Comparison of ENCODE assay signal across 7 cellular contexts in the genomic region with DNA sequence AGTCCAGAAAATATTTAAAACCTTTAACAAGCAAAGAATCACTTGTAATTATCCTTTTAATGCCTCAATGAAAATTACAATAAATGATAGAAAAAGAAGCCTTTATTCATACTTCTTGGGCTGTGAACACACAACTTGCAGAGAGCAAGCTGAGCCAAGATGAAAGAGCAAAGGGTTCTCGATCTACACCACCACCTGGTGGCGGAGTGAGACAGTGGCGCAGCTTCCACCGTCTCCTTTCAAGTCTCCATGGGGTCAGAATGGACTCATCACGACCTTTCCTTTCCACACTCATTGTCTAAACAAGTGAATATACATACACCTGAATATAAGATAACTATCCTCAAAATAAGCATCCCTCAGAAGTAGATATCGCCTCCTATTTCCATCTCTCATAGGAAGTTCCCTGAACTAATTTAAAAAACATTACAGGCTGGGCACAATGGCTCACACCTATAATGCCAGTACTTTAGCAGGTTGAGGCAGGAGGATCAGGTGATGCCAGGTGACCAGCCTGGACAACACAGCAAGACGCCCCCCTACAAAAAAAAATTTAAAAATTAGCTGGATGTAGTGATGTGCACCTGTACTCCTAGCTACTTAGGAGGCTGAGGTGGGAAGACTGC. TPM values are rescaled to one million over a fixed set of nuclear protein-coding genes. Genes with fewer than 3 reads are reported as not detected.
DNase-seq lines count a peak whose midpoint lies in the region; ATAC-seq and TF ChIP-seq lines count a peak whose summit lies in the region.

No MANE protein-coding gene starts in this region.

- no peaks in the 10 kb centered on the region for H3K36me3 ChIP-seq in OCI-LY3 (replicated peaks; ENCODE audit: low read depth, low read length)
- H3K36me3 ChIP-seq in vagina, result no peaks in the 10 kb centered on the region

- H3K9me3 ChIP-seq in OCI-LY3 (ENCODE audit: insufficient read depth, low read length), result no peaks in the 10 kb centered on the region
- no peaks in the 10 kb centered on the region for H3K9me3 ChIP-seq in vagina

- TF ChIP-seq CTCF in GM10248 (IDR thresholded peaks at IDR 0.05; ENCODE audit: control extremely low read depth, extremely low read depth, low read depth, missing control alignments), result peak; percentile 54
- TF ChIP-seq CTCF in OCI-LY3 (IDR thresholded peaks at IDR 0.05; ENCODE audit: low read depth, low read length), result peak; percentile 66
- TF ChIP-seq CTCF in fibroblast of villous mesenchyme (IDR thresholded peaks at IDR 0.05; ENCODE audit: insufficient read depth, low read depth, low read length), result peak; percentile 97
- TF ChIP-seq CTCF in omental fat pad (IDR thresholded peaks at IDR 0.05), result no peak
- peak; percentile 20 to 69 (median 55) for TF ChIP-seq CTCF in vagina (IDR thresholded peaks at IDR 0.05)

- no peak overlapping the region for H3K27ac ChIP-seq in OCI-LY3 (ENCODE audit: low read length)
- H3K27ac ChIP-seq in vagina, result no peak overlapping the region

- H3K4me1 ChIP-seq in OCI-LY3 (ENCODE audit: low read length), result no peaks in the 10 kb centered on the region
- no peaks in the 10 kb centered on the region for H3K4me1 ChIP-seq in vagina

- H2AFZ ChIP-seq in OCI-LY3 (ENCODE audit: low read depth, low read length), result no peak overlapping the region

- H4K20me1 ChIP-seq in OCI-LY3 (ENCODE audit: insufficient read depth, low read length), result no peaks in the 10 kb centered on the region

- no peaks in the 10 kb centered on the region for H3K79me2 ChIP-seq in OCI-LY3 (ENCODE audit: low read length)

- H3K9ac ChIP-seq in OCI-LY3 (ENCODE audit: low read length), result no peak overlapping the region

- H3K4me2 ChIP-seq in OCI-LY3 (ENCODE audit: low read length), result no peak overlapping the region

- TF ChIP-seq POLR2A in vagina (IDR thresholded peaks at IDR 0.05), result no peak

- peak; percentile 59 for ATAC-seq in HG03025 (IDR thresholded peaks at IDR 0.05; ENCODE audit: low FRiP score, unreplicated experiment)
- ATAC-seq in omental fat pad (ENCODE audit: low FRiP score), result peak; percentile 75

- no peak overlapping the region for H3K4me3 ChIP-seq in OCI-LY3 (ENCODE audit: low read length)
- no peak overlapping the region for H3K4me3 ChIP-seq in fibroblast of villous mesenchyme (ENCODE audit: low read depth, low read length)
- no peak overlapping the region for H3K4me3 ChIP-seq in vagina

- intact Hi-C loops in vagina (cut with DNase I), result no loop called here

- H3K27me3 ChIP-seq in OCI-LY3 (ENCODE audit: low read depth, low read length) (no peaks in the 10 kb centered on the region), vagina (no peaks in the 10 kb centered on the region)

- CTCF ChIA-PET in GM10248 (lab: Yijun Ruan, JAX), result interaction anchor here (1.0 to 8.1 kb wide), 10 partner anchors 10 to 938 kb away, joined by 3 to 58 read pairs (median 4); no protein-coding TSS in a partner anchor

- peak; percentile 62 for DNase-seq in GM10248 (ENCODE audit: extremely low spot score)
- peak; percentile 2 for DNase-seq in activated T-helper 1 cell treated with Interleukin-2 at 50 U/mL for 16 hours (ENCODE audit: low read depth)
- peak; percentile 71 for DNase-seq in fibroblast of villous mesenchyme (ENCODE audit: low read depth)
- DNase-seq in omental fat pad (ENCODE audit: low spot score), result no peak
- no peak for DNase-seq in vagina (ENCODE audit: extremely low spot score in 2 of 2)

- POLR2A ChIA-PET in GM10248 (lab: Yijun Ruan, JAX), result no interaction called here

RNA-seq across cellular contexts. Expression of a gene that starts 40.7 kb away (rescaled TPM):
- total RNA-seq in fibroblast of villous mesenchyme, result 18.4 and 33.2 TPM in 2 replicates
- total RNA-seq in omental fat pad, result 10 to 100 TPM; 20.8 to 29.5 (median 24.9) TPM
- total RNA-seq in vagina, result 21.9 TPM

Comparison
In these comparisons a context has a peak if more than half of its experiments do, and no peak if none do; other contexts are left out.
1. DNase-seq: peak in GM10248 (single experiment), activated T-helper 1 cell treated with Interleukin-2 at 50 U/mL for 16 hours (single experiment) and fibroblast of villous mesenchyme (single experiment); none in omental fat pad (single experiment) and vagina (0 of 2).
2. CTCF ChIP-seq: peak in GM10248 (single experiment), OCI-LY3 (single experiment), fibroblast of villous mesenchyme (single experiment) and vagina (3 of 3); none in omental fat pad (0 of 3).